ENCODE assay signal across 2 cellular contexts in the genomic region with DNA sequence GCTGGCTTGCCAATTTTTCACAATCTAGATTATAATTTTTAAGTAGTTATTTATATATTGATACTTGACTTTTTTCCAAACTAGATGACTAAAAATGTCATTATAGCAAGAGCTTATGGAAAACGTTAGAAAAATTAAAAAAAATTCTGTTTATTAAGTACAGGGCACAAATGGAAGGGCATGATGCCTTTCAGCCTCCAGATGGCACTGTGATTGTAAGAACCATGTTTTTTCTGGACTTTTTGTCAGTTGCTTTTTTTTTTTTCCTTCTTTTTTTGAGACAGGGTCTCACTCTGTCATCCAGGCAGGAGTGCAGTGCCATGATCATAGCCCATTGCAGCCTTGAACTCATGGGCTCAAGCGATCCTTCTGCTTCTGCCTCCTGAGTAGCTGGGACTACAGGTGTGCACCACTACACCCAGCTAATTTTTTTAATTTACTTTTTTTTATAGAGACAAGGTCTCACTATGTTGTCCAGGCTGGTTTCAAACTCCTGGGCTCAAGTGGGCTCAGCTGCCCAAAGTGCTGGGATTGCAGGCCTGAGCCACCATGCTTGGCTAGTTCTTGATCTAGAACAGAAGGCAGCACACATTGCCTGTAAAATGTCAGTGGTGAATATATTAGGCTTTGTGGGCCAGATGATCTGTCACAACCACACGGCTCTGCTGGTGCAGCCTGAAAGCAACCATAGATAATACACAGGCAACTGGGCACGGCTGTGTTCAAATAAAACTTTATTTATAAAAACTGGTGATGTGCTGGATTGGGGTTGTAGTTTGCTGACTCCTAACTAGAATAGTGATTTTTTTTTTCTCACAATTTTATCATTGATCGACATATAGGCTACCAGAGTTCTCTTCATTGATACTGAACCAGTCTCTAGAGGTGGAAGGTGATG.
TF ChIP-seq lines count a peak whose summit lies in the region.

No MANE protein-coding gene starts in this region.

TF ChIP-seq in GM12878, 131 proteins besides CTCF, POLR2A, EP300 and RAD21 (continues in another document):
- TF ChIP-seq PAX5 (IDR thresholded peaks at IDR 0.05; ENCODE audit: borderline replicate concordance, low read depth, low read length) (no peak), TCF7 (IDR thresholded peaks at IDR 0.05; ENCODE audit: borderline replicate concordance) (no peak), CHD4 (IDR thresholded peaks at IDR 0.05) (no peak), ZNF384 (IDR thresholded peaks at IDR 0.05; ENCODE audit: borderline replicate concordance, low read depth, low read length) (peak; percentile 39; the same call in 1 of the 2 replicates), SMC3 (IDR thresholded peaks at IDR 0.05; ENCODE audit: borderline replicate concordance, low read length) (peak; percentile 23; the same call in 1 of the 2 replicates), ZNF687 (IDR thresholded peaks at IDR 0.05) (no peak), BRCA1 (IDR thresholded peaks at IDR 0.05; ENCODE audit: low read depth, low read length) (no peak)
- TF ChIP-seq, protein P1, sequence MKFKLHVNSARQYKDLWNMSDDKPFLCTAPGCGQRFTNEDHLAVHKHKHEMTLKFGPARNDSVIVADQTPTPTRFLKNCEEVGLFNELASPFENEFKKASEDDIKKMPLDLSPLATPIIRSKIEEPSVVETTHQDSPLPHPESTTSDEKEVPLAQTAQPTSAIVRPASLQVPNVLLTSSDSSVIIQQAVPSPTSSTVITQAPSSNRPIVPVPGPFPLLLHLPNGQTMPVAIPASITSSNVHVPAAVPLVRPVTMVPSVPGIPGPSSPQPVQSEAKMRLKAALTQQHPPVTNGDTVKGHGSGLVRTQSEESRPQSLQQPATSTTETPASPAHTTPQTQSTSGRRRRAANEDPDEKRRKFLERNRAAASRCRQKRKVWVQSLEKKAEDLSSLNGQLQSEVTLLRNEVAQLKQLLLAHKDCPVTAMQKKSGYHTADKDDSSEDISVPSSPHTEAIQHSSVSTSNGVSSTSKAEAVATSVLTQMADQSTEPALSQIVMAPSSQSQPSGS (IDR thresholded peaks at IDR 0.05; ENCODE audit: low read length) = no peak
- TF ChIP-seq, protein P2, sequence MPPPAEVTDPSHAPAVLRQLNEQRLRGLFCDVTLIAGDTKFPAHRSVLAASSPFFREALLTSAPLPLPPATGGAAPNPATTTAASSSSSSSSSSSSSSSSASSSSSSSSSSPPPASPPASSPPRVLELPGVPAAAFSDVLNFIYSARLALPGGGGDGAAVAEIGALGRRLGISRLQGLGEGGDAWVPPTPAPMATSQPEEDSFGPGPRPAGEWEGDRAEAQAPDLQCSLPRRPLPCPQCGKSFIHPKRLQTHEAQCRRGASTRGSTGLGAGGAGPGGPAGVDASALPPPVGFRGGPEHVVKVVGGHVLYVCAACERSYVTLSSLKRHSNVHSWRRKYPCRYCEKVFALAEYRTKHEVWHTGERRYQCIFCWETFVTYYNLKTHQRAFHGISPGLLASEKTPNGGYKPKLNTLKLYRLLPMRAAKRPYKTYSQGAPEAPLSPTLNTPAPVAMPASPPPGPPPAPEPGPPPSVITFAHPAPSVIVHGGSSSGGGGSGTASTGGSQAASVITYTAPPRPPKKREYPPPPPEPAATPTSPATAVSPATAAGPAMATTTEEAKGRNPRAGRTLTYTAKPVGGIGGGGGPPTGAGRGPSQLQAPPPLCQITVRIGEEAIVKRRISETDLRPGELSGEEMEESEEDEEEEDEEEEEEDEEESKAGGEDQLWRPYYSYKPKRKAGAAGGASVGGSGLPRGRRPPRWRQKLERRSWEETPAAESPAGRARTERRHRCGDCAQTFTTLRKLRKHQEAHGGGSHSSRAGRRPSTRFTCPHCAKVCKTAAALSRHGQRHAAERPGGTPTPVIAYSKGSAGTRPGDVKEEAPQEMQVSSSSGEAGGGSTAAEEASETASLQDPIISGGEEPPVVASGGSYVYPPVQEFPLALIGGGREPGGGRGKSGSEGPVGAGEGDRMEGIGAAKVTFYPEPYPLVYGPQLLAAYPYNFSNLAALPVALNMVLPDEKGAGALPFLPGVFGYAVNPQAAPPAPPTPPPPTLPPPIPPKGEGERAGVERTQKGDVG (CRISPR knock-in tag; IDR thresholded peaks at IDR 0.05) = no peak

TF ChIP-seq in HepG2, 621 proteins besides CTCF, POLR2A, EP300 and RAD21:
- no peak for TF ChIP-seq LBX2 (CRISPR knock-in tag; IDR thresholded peaks at IDR 0.05; ENCODE audit: borderline replicate concordance)
- TF ChIP-seq ZBTB40 (IDR thresholded peaks at IDR 0.05) = no peak
- peak; percentile 90 for TF ChIP-seq ZBTB40 (CRISPR knock-in tag; IDR thresholded peaks at IDR 0.05)
- no peak for TF ChIP-seq KLF11 (CRISPR knock-in tag; IDR thresholded peaks at IDR 0.05)
- TF ChIP-seq, protein P3, sequence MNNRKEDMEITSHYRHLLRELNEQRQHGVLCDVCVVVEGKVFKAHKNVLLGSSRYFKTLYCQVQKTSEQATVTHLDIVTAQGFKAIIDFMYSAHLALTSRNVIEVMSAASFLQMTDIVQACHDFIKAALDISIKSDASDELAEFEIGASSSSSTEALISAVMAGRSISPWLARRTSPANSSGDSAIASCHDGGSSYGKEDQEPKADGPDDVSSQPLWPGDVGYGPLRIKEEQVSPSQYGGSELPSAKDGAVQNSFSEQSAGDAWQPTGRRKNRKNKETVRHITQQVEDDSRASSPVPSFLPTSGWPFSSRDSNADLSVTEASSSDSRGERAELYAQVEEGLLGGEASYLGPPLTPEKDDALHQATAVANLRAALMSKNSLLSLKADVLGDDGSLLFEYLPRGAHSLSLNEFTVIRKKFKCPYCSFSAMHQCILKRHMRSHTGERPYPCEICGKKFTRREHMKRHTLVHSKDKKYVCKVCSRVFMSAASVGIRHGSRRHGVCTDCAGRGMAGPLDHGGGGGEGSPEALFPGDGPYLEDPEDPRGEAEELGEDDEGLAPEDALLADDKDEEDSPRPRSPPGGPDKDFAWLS (CRISPR knock-in tag; IDR thresholded peaks at IDR 0.05; ENCODE audit: borderline replicate concordance) = no peak
- TF ChIP-seq ZNF362 (CRISPR knock-in tag; IDR thresholded peaks at IDR 0.05; ENCODE audit: borderline replicate concordance) = peak; percentile 44; the same call in 1 of the 2 replicates
- peak; percentile 46 for TF ChIP-seq SMC3 (IDR thresholded peaks at IDR 0.05; ENCODE audit: low read length)
- TF ChIP-seq STAG1 (CRISPR knock-in tag; IDR thresholded peaks at IDR 0.05) = peak; percentile 61
